1 cellular context compared by ENCODE assay signal in genomic region chr9:98333703-98334582, GRCh38.
TF ChIP-seq lines count a peak whose summit lies in the region.

No MANE protein-coding gene starts in this region.

TF ChIP-seq in GM23338, 12 proteins besides CTCF, POLR2A, EP300 and RAD21 (continued from another document):
- no peak for TF ChIP-seq EZH2phosphoT487 (IDR thresholded peaks at IDR 0.05; ENCODE audit: unreplicated experiment)
